1 cellular context compared by ENCODE assay signal in genomic region chr16:29805232-29806095, GRCh38.
TF ChIP-seq lines count a peak whose summit lies in the region.

No MANE protein-coding gene starts in this region.

TF ChIP-seq in HepG2, 621 proteins besides CTCF, POLR2A, EP300 and RAD21 (continued from another document and continues in another):
- TF ChIP-seq E2F2 (CRISPR knock-in tag; IDR thresholded peaks at IDR 0.05; ENCODE audit: borderline replicate concordance) (peak; percentile 98; the same call in 1 of the 2 replicates), NFYC (CRISPR knock-in tag; IDR thresholded peaks at IDR 0.05) (peak; percentile 83), MXD4 (CRISPR knock-in tag; IDR thresholded peaks at IDR 0.05) (peak; percentile 85), BORCS8-MEF2B (CRISPR knock-in tag; IDR thresholded peaks at IDR 0.05) (peak; percentile 96), ETV6 (CRISPR knock-in tag; conservative IDR thresholded peaks at IDR 0.05) (peak; percentile 81; the same call in 1 of the 2 replicates), RFX5 (IDR thresholded peaks at IDR 0.05; ENCODE audit: low read depth, low read length) (peak; percentile 19; the same call in 1 of the 2 replicates), ZNF207 (IDR thresholded peaks at IDR 0.05; ENCODE audit: borderline replicate concordance) (no peak), XBP1 (CRISPR knock-in tag; IDR thresholded peaks at IDR 0.05) (no peak), HNF4G (IDR thresholded peaks at IDR 0.05; ENCODE audit: borderline replicate concordance, low read depth, low read length) (no peak; the same call in 1 of the 2 replicates), HNF4G (CRISPR knock-in tag; IDR thresholded peaks at IDR 0.05; ENCODE audit: borderline replicate concordance, low read depth) (no peak; the same call in 1 of the 2 replicates), ZNF580 (CRISPR knock-in tag; IDR thresholded peaks at IDR 0.05; ENCODE audit: borderline replicate concordance, low read depth) (peak; percentile 98), ATF5 (CRISPR knock-in tag; IDR thresholded peaks at IDR 0.05; ENCODE audit: low read depth) (no peak), RBFOX2 (IDR thresholded peaks at IDR 0.05; ENCODE audit: low read depth, low read length) (peak; percentile 98), DPF2 (CRISPR knock-in tag; IDR thresholded peaks at IDR 0.05; ENCODE audit: borderline replicate concordance, low read depth) (no peak), SNRNP70 (IDR thresholded peaks at IDR 0.05; ENCODE audit: low read depth, low read length) (no peak), ZNF235 (CRISPR knock-in tag; IDR thresholded peaks at IDR 0.05; ENCODE audit: borderline replicate concordance) (peak; percentile 94), ZNF704 (CRISPR knock-in tag; IDR thresholded peaks at IDR 0.05; ENCODE audit: borderline replicate concordance) (0 out of 2 replicates have a peak, but pooled peaks have one; percentile 63), KLF12 (CRISPR knock-in tag; IDR thresholded peaks at IDR 0.05; ENCODE audit: borderline replicate concordance) (peak; percentile 99), ZNF10 (CRISPR knock-in tag; IDR thresholded peaks at IDR 0.05; ENCODE audit: borderline replicate concordance, low read depth) (no peak), ZNF773 (CRISPR knock-in tag; IDR thresholded peaks at IDR 0.05; ENCODE audit: borderline replicate concordance) (peak; percentile 91), HMGXB3 (CRISPR knock-in tag; IDR thresholded peaks at IDR 0.05; ENCODE audit: borderline replicate concordance) (peak; percentile 89), MIER3 (CRISPR knock-in tag; IDR thresholded peaks at IDR 0.05; ENCODE audit: borderline replicate concordance) (peak; percentile 92; the same call in 1 of the 2 replicates), ZNF326 (CRISPR knock-in tag; IDR thresholded peaks at IDR 0.05; ENCODE audit: borderline replicate concordance) (peak; percentile 93), ZNF230 (CRISPR knock-in tag; IDR thresholded peaks at IDR 0.05) (peak; percentile 83; the same call in 1 of the 2 replicates), SMAD1 (CRISPR knock-in tag; IDR thresholded peaks at IDR 0.05; ENCODE audit: borderline replicate concordance, low read depth) (no peak; the same call in 1 of the 2 replicates), FOXK2 (IDR thresholded peaks at IDR 0.05) (peak; percentile 92), IRF2 (CRISPR knock-in tag; IDR thresholded peaks at IDR 0.05) (peak; percentile 98), NR2C2 (CRISPR knock-in tag; IDR thresholded peaks at IDR 0.05; ENCODE audit: borderline replicate concordance) (peak; percentile 74), ZNF790 (CRISPR knock-in tag; IDR thresholded peaks at IDR 0.05; ENCODE audit: borderline replicate concordance) (no peak), RERE (CRISPR knock-in tag; IDR thresholded peaks at IDR 0.05; ENCODE audit: low read depth) (no peak; the same call in 1 of the 2 replicates), IRF9 (CRISPR knock-in tag; IDR thresholded peaks at IDR 0.05; ENCODE audit: borderline replicate concordance) (peak; percentile 98), ZFP90 (CRISPR knock-in tag; IDR thresholded peaks at IDR 0.05; ENCODE audit: borderline replicate concordance) (peak; percentile 67; the same call in 1 of the 2 replicates), ZNF280B (CRISPR knock-in tag; IDR thresholded peaks at IDR 0.05; ENCODE audit: borderline replicate concordance) (peak; percentile 98), BRD4 (CRISPR knock-in tag; IDR thresholded peaks at IDR 0.05) (peak; percentile 94; the same call in 1 of the 2 replicates), ERF (CRISPR knock-in tag; IDR thresholded peaks at IDR 0.05) (peak; percentile 99), TIGD3 (CRISPR knock-in tag; IDR thresholded peaks at IDR 0.05; ENCODE audit: borderline replicate concordance) (no peak), HMGA1 (CRISPR knock-in tag; conservative IDR thresholded peaks at IDR 0.05) (no peak), EEA1 (CRISPR knock-in tag; IDR thresholded peaks at IDR 0.05; ENCODE audit: borderline replicate concordance) (peak; percentile 97; the same call in 1 of the 2 replicates), ZNF557 (CRISPR knock-in tag; IDR thresholded peaks at IDR 0.05) (no peak), KAT2B (IDR thresholded peaks at IDR 0.05; ENCODE audit: borderline replicate concordance, low read depth, low read length) (no peak), GMEB2 (CRISPR knock-in tag; IDR thresholded peaks at IDR 0.05; ENCODE audit: low read depth) (peak; percentile 78), ZBTB1 (CRISPR knock-in tag; IDR thresholded peaks at IDR 0.05; ENCODE audit: borderline replicate concordance) (no peak), ZFP41 (CRISPR knock-in tag; IDR thresholded peaks at IDR 0.05; ENCODE audit: borderline replicate concordance) (no peak; the same call in 1 of the 2 replicates)
